ENCODE assay signal across 14 cellular contexts in genomic region chr2:68741238-68741637, GRCh38. TPM values are rescaled to one million over a fixed set of nuclear protein-coding genes. Genes with fewer than 3 reads are reported as not detected.
A peak's percentile ranks its signal among the peaks of the same experiment; 100 is the strongest.
DNase-seq lines count a peak whose midpoint lies in the region; ATAC-seq, FAIRE-seq and TF ChIP-seq lines count a peak whose summit lies in the region.
"Had no signal": no experiment of that assay in that cellular context is flagged by ENCODE, and none has a peak within 500 bp of the region (broad histone marks: within the 10 kb centered on the region; RNA-seq: fewer than 3 reads in every experiment).

No MANE protein-coding gene starts in this region.

- CTCF ChIA-PET in activated CD8-positive, alpha-beta memory T cell treated with anti-CD3 and anti-CD28 coated beads, Interleukin-2, amount 10 ng/mL, durations not matched to agents 7 days and 5 days (lab: Charles Lee), result interaction anchor here (1.1 to 8.4 kb wide), 13 partner anchors 9 to 278 kb away, joined by 3 to 117 read pairs (median 9); no protein-coding TSS in a partner anchor

- no peaks in the 10 kb centered on the region for H4K20me1 ChIP-seq in astrocyte (ENCODE audit: insufficient read depth, low read length)

- peak overlapping the region; percentile 90 for H3K27ac Mint-ChIP-seq in activated CD8-positive, alpha-beta memory T cell treated with anti-CD3 and anti-CD28 coated beads, Interleukin-2, amount 10 ng/mL, durations not matched to agents 7 days and 5 days
- no peak overlapping the region for H3K27ac Mint-ChIP-seq in astrocyte (ENCODE audit: unreplicated experiment)

- no peaks in the 10 kb centered on the region for H3K79me2 ChIP-seq in astrocyte (ENCODE audit: insufficient read depth, low read length)

- H3K4me1 ChIP-seq in astrocyte (ENCODE audit: insufficient read depth, low read length), result peaks cover 10% of the 10 kb centered on the region

- H3K4me1 Mint-ChIP-seq in activated CD8-positive, alpha-beta memory T cell treated with anti-CD3 and anti-CD28 coated beads, Interleukin-2, amount 10 ng/mL, durations not matched to agents 7 days and 5 days, result peaks cover 78% of the 10 kb centered on the region
- peaks cover 7% of the 10 kb centered on the region for H3K4me1 Mint-ChIP-seq in astrocyte (ENCODE audit: low read depth, unreplicated experiment)

- TF ChIP-seq CTCF in astrocyte (IDR thresholded peaks at IDR 0.05; ENCODE audit: insufficient read depth, low read depth, low read length), result no peak

- H2AFZ ChIP-seq in astrocyte (ENCODE audit: low read depth, low read length), result no peak overlapping the region

- no peak for FAIRE-seq in astrocyte (lab: Jason Lieb, UNC)

- H3K9me3 ChIP-seq in astrocyte (ENCODE audit: insufficient read depth, low read depth, low read length), result no peaks in the 10 kb centered on the region

- no peak overlapping the region for H3K4me2 ChIP-seq in astrocyte (ENCODE audit: low read length)

- no peaks in the 10 kb centered on the region for H3K27me3 Mint-ChIP-seq in activated CD8-positive, alpha-beta memory T cell treated with anti-CD3 and anti-CD28 coated beads, Interleukin-2, amount 10 ng/mL, durations not matched to agents 7 days and 5 days
- peaks cover 4% of the 10 kb centered on the region for H3K27me3 Mint-ChIP-seq in astrocyte (ENCODE audit: low read depth, unreplicated experiment)

- no peak overlapping the region for H3K27ac ChIP-seq in astrocyte (ENCODE audit: low read depth, low read length)
- peak overlapping the region in 15 of 21 experiments; percentile 4 to 95 (median 61) for H3K27ac ChIP-seq in skin epidermis

- peak; percentile 43 for DNase-seq in activated CD8-positive, alpha-beta memory T cell treated with anti-CD3 and anti-CD28 coated beads, Interleukin-2, amount 10 ng/mL, durations not matched to agents 7 days and 5 days
- DNase-seq in activated CD8-positive, alpha-beta memory T cell treated with anti-CD3 and anti-CD28 coated beads for 24 hours, result no peak
- DNase-seq in NOMO-1 treated with dmso at 0.1 percent for 144 hours (lab: John Stamatoyannopoulos, UW; ENCODE audit: unreplicated experiment) (peak; percentile 58), astrocyte (ENCODE audit: low read depth) (peak; percentile 39), germinal center (ENCODE audit: low spot score) (no peak)
- DNase-seq: activated CD4-positive, alpha-beta T cell treated with anti-CD3 and anti-CD28 coated beads for 48 hours; erythroblast; GOT3; NCI-H1105; stimulated activated CD4-positive, alpha-beta T cell treated with anti-CD3 and anti-CD28 coated beads, Interleukin-2, amount 100 ng/mL, for 48 hours had no signal

- peaks cover 75% of the 10 kb centered on the region for H3K36me3 Mint-ChIP-seq in activated CD8-positive, alpha-beta memory T cell treated with anti-CD3 and anti-CD28 coated beads, Interleukin-2, amount 10 ng/mL, durations not matched to agents 7 days and 5 days
- no peaks in the 10 kb centered on the region for H3K36me3 Mint-ChIP-seq in astrocyte (ENCODE audit: low read depth, unreplicated experiment)

- no peaks in the 10 kb centered on the region for H3K9me3 Mint-ChIP-seq in activated CD8-positive, alpha-beta memory T cell treated with anti-CD3 and anti-CD28 coated beads, Interleukin-2, amount 10 ng/mL, durations not matched to agents 7 days and 5 days (ENCODE audit: low read depth)
- no peaks in the 10 kb centered on the region for H3K9me3 Mint-ChIP-seq in astrocyte (ENCODE audit: unreplicated experiment)

- no peak overlapping the region for H3K4me3 ChIP-seq in astrocyte (ENCODE audit: insufficient read depth, low read depth, low read length)
- H3K4me3 ChIP-seq in skin epidermis, result no peak overlapping the region

- H3K36me3 ChIP-seq in astrocyte (ENCODE audit: insufficient read depth, low read length), result no peaks in the 10 kb centered on the region

- H3K9ac ChIP-seq in astrocyte (ENCODE audit: low read length), result no peak overlapping the region

- H3K4me3 Mint-ChIP-seq in activated CD8-positive, alpha-beta memory T cell treated with anti-CD3 and anti-CD28 coated beads, Interleukin-2, amount 10 ng/mL, durations not matched to agents 7 days and 5 days, result no peak overlapping the region
- H3K4me3 Mint-ChIP-seq in astrocyte (ENCODE audit: unreplicated experiment), result no peak overlapping the region

- no peaks in the 10 kb centered on the region for H3K27me3 ChIP-seq in astrocyte (ENCODE audit: insufficient read depth, low read length)

- no peak for ATAC-seq in activated CD8-positive, alpha-beta memory T cell treated with anti-CD3 and anti-CD28 coated beads, Interleukin-2, amount 10 ng/mL, durations not matched to agents 7 days and 5 days
- ATAC-seq in GM18511 (IDR thresholded peaks at IDR 0.05; ENCODE audit: unreplicated experiment), result no peak
- ATAC-seq in HG02678 (IDR thresholded peaks at IDR 0.05; ENCODE audit: unreplicated experiment), result no peak
- ATAC-seq: PC-3 had no signal

RNA-seq across cellular contexts. Expression of gene ARHGAP25, which starts 6.6 kb away (rescaled TPM):
- total RNA-seq in activated CD8-positive, alpha-beta memory T cell treated with anti-CD3 and anti-CD28 coated beads, Interleukin-2, amount 10 ng/mL, durations not matched to agents 7 days and 5 days, result 100 to 1,000 TPM in 1 of 2 experiments, 10 to 100 TPM in 1; 90.2 to 126 TPM
- 0.30 TPM in 1 of 2 replicates, not detected in the other for total RNA-seq in astrocyte
- total RNA-seq: PC-3 had no signal

Comparison
In these comparisons a context has a peak if more than half of its experiments do, and no peak if none do; other contexts are left out.
1. DNase-seq: peak in activated CD8-positive, alpha-beta memory T cell treated with anti-CD3 and anti-CD28 coated beads, Interleukin-2, amount 10 ng/mL, durations not matched to agents 7 days and 5 days (single experiment), NOMO-1 treated with dmso at 0.1 percent for 144 hours (single experiment) and astrocyte (single experiment); none in activated CD8-positive, alpha-beta memory T cell treated with anti-CD3 and anti-CD28 coated beads for 24 hours (single experiment) and germinal center (single experiment).
2. RNA of gene ARHGAP25, which starts 6.6 kb away (total RNA-seq): 90.2 to 126 TPM in activated CD8-positive, alpha-beta memory T cell treated with anti-CD3 and anti-CD28 coated beads, Interleukin-2, amount 10 ng/mL, durations not matched to agents 7 days and 5 days; 0.30 TPM in astrocyte; every median in the first group is over 10 times any median in the second.